ENCODE assay signal across 1 cellular context in genomic region chr19:48386981-48387380, GRCh38.
TF ChIP-seq lines count a peak whose summit lies in the region.

No MANE protein-coding gene starts in this region.

TF ChIP-seq in K562, 482 proteins besides CTCF, POLR2A, EP300 and RAD21:
- TF ChIP-seq BCOR (IDR thresholded peaks at IDR 0.05): peak; percentile 41; the same call in 1 of the 2 replicates
- TF ChIP-seq SMARCA4 (IDR thresholded peaks at IDR 0.05): no peak
- TF ChIP-seq TSHZ1 (CRISPR knock-in tag; IDR thresholded peaks at IDR 0.05): no peak
- TF ChIP-seq RBM25 (IDR thresholded peaks at IDR 0.05; ENCODE audit: low read depth, low read length, severe bottlenecking): peak; percentile 69
